ENCODE assay signal across 9 cellular contexts in the genomic region with DNA sequence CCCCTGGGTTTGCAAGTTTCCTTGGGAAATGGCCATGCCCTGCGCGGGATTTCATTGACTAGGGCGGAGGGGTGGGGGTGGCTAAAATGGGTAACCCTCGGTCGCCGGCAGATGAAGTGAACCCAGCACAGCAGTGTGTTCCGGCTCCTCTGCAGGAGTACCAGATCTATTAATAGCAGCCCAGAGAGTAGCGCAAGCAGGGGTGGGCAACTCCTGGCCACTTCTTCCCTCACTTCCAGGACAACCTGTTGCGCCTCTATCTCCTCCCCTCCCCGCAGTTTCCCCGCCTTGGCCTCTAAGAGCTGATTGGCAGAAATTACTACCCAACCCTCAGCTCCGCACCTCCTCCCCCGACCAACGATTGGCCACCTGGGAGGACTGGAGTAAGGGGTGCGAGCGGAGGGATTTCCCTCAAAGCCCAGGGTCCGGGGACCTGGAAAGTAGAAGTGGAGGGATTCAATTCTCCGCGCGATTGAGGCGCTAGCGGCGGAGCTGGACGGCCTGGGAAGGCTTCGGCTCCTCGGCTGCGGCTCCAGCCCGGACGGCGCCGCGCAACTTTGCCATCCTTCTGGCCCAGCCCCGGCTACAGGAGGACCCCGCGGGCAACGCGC. TPM values are rescaled to one million over a fixed set of nuclear protein-coding genes. Genes with fewer than 3 reads are reported as not detected.
A peak's percentile ranks its signal among the peaks of the same experiment; 100 is the strongest.
DNase-seq lines count a peak whose midpoint lies in the region; ATAC-seq, FAIRE-seq and TF ChIP-seq lines count a peak whose summit lies in the region.
"Had no signal": no experiment of that assay in that cellular context is flagged by ENCODE, and none has a peak within 500 bp of the region (broad histone marks: within the 10 kb centered on the region; RNA-seq: fewer than 3 reads in every experiment).

A gene with protein sequence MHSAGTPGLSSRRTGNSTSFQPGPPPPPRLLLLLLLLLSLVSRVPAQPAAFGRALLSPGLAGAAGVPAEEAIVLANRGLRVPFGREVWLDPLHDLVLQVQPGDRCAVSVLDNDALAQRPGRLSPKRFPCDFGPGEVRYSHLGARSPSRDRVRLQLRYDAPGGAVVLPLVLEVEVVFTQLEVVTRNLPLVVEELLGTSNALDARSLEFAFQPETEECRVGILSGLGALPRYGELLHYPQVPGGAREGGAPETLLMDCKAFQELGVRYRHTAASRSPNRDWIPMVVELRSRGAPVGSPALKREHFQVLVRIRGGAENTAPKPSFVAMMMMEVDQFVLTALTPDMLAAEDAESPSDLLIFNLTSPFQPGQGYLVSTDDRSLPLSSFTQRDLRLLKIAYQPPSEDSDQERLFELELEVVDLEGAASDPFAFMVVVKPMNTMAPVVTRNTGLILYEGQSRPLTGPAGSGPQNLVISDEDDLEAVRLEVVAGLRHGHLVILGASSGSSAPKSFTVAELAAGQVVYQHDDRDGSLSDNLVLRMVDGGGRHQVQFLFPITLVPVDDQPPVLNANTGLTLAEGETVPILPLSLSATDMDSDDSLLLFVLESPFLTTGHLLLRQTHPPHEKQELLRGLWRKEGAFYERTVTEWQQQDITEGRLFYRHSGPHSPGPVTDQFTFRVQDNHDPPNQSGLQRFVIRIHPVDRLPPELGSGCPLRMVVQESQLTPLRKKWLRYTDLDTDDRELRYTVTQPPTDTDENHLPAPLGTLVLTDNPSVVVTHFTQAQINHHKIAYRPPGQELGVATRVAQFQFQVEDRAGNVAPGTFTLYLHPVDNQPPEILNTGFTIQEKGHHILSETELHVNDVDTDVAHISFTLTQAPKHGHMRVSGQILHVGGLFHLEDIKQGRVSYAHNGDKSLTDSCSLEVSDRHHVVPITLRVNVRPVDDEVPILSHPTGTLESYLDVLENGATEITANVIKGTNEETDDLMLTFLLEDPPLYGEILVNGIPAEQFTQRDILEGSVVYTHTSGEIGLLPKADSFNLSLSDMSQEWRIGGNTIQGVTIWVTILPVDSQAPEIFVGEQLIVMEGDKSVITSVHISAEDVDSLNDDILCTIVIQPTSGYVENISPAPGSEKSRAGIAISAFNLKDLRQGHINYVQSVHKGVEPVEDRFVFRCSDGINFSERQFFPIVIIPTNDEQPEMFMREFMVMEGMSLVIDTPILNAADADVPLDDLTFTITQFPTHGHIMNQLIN (N-terminal part only) (plus strand): TSS at position 443 of the 611 bp plus-strand sequence. CDS start 268 bp downstream, outside the sequence.

- H3K4me2 ChIP-seq in A549, result peak within 1 kb of the TSS; percentile 46

- H3K4me1 ChIP-seq in A549 (no peaks in the 10 kb centered on the region), HUES48 (ENCODE audit: control insufficient read depth, insufficient read depth, low read length) (0 out of 2 replicates have a peak, but pooled peaks cover 9% of the 10 kb centered on the region), RWPE2 (ENCODE audit: insufficient read depth, poor library complexity, severe bottlenecking) (no peaks in the 10 kb centered on the region), gastroesophageal sphincter (peaks cover 0 to 26% (median 6%) of the 10 kb centered on the region in 3 donors)

- TF ChIP-seq CTCF in A549 (IDR thresholded peaks at IDR 0.05) (no peak), RWPE2 (IDR thresholded peaks at IDR 0.05; ENCODE audit: poor library complexity, severe bottlenecking) (no peak), gastroesophageal sphincter (IDR thresholded peaks at IDR 0.05) (no peak), GM10248 (IDR thresholded peaks at IDR 0.05; ENCODE audit: control extremely low read depth, extremely low read depth, low read depth, missing control alignments) (no peak)

- H3K4me3 ChIP-seq in A549, result peak within 1 kb of the TSS; percentile 24; the same call in 1 of the 3 replicates
- H3K4me3 ChIP-seq in HUES48 (ENCODE audit: low read depth, low read length), result peak within 1 kb of the TSS; percentile 73
- peak within 1 kb of the TSS; percentile 36 for H3K4me3 ChIP-seq in RWPE2 (ENCODE audit: severe bottlenecking)
- H3K4me3 ChIP-seq in gastroesophageal sphincter, result peak within 1 kb of the TSS; percentile 12 to 50

- no peak for FAIRE-seq in A549 (lab: Jason Lieb, UNC)

- no peak within 1 kb of the TSS for H3K27ac ChIP-seq in A549
- H3K27ac ChIP-seq in HUES48 (ENCODE audit: low read depth, low read length), result peak within 1 kb of the TSS; percentile 74
- no peak within 1 kb of the TSS for H3K27ac ChIP-seq in RWPE2 (ENCODE audit: poor library complexity, severe bottlenecking)
- H3K27ac ChIP-seq in gastroesophageal sphincter, result no peak within 1 kb of the TSS

- WGBS in A549 (ENCODE audit: missing lambda C conversion rate), result 0% methylated on average over 8 of the region's 37 CpGs
- WGBS in gastroesophageal sphincter (ENCODE audit: low coverage in 1 of 2), 2 donors, result 0% methylated on average over 1 to 4 of the region's 37 CpGs

- no peak for TF ChIP-seq EP300 in A549 (IDR thresholded peaks at IDR 0.05)
- TF ChIP-seq EP300 in gastroesophageal sphincter (IDR thresholded peaks at IDR 0.05), result no peak

- peak; percentile 54 to 84 for ATAC-seq in A549
- peak; percentile 71 for ATAC-seq in RWPE2 (ENCODE audit: low read depth)
- no peak for ATAC-seq in gastroesophageal sphincter
- ATAC-seq in HG03135 (IDR thresholded peaks at IDR 0.05; ENCODE audit: unreplicated experiment), result no peak

- H3K27me3 ChIP-seq in HUES48 (ENCODE audit: control insufficient read depth, insufficient read depth, low read length), result peaks cover 16% of the 10 kb centered on the region
- peaks cover 34% of the 10 kb centered on the region for H3K27me3 ChIP-seq in RWPE2 (ENCODE audit: insufficient read depth, poor library complexity, severe bottlenecking)
- peaks cover 57% of the 10 kb centered on the region for H3K27me3 ChIP-seq in gastroesophageal sphincter

- CTCF ChIA-PET in A549 (lab: Yijun Ruan, JAX) (interaction anchor here (0.7 kb wide), 1 partner anchor 10 kb away, joined by 3 read pairs; no protein-coding TSS in a partner anchor), GM10248 (lab: Yijun Ruan, JAX) (interaction anchor here (1.1 to 2.0 kb wide), 6 partner anchors 9 to 229 kb away, joined by 3 to 12 read pairs (median 4); no protein-coding TSS in a partner anchor)

- DNase-seq in A549 (ENCODE audit: low read depth in 1 of 2, low spot score in 1 of 2) (peak; percentile 3 to 23), RWPE2 (ENCODE audit: low spot score) (peak; percentile 48), occipital lobe (lab: John Stamatoyannopoulos, UW) (peak; percentile 16), GM10248 (ENCODE audit: extremely low spot score) (no peak), GM19238 (ENCODE audit: insufficient read length, low spot score) (no peak)
- DNase-seq: activated B cell treated with CpG ODN at 0.5 μM for 24 hours had no signal

- H3K9me3 ChIP-seq in A549 (no peaks in the 10 kb centered on the region), HUES48 (ENCODE audit: control insufficient read depth, insufficient read depth, low read length) (no peaks in the 10 kb centered on the region), RWPE2 (ENCODE audit: severe bottlenecking) (no peaks in the 10 kb centered on the region), gastroesophageal sphincter (no peaks in the 10 kb centered on the region)

- POLR2A ChIA-PET in A549 (lab: Yijun Ruan, JAX) (no interaction called here), GM10248 (lab: Yijun Ruan, JAX) (no interaction called here)

- TF ChIP-seq POLR2A in A549 (IDR thresholded peaks at IDR 0.05; ENCODE audit: low read length) (no peak), gastroesophageal sphincter (IDR thresholded peaks at IDR 0.05) (no peak)

- peak within 1 kb of the TSS; percentile 48; the same call in 1 of the 2 replicates for H3K9ac ChIP-seq in HUES48 (ENCODE audit: low read depth, low read length)

- TF ChIP-seq RAD21 in A549 (conservative IDR thresholded peaks at IDR 0.05 in 1 of 2, IDR thresholded peaks at IDR 0.05 in 1 of 2), result no peak

- H3K36me3 ChIP-seq in HUES48 (ENCODE audit: control insufficient read depth, insufficient read depth, low read length), result peaks cover 11% of the 10 kb centered on the region; the same call in 1 of the 2 replicates
- no peaks in the 10 kb centered on the region for H3K36me3 ChIP-seq in RWPE2 (ENCODE audit: low read depth)
- H3K36me3 ChIP-seq in gastroesophageal sphincter, result no peaks in the 10 kb centered on the region

TF ChIP-seq in A549, 52 proteins besides CTCF, POLR2A, EP300 and RAD21 (continues in another document):
- TF ChIP-seq FOSB (CRISPR knock-in tag; IDR thresholded peaks at IDR 0.05) (no peak), JUN (IDR thresholded peaks at IDR 0.05) (no peak), MYC (IDR thresholded peaks at IDR 0.05; ENCODE audit: borderline replicate concordance, low read length) (no peak), NFE2L2 (conservative IDR thresholded peaks at IDR 0.05; ENCODE audit: low read length) (no peak), CHD2 (IDR thresholded peaks at IDR 0.05; ENCODE audit: low read length, partially characterized antibody) (no peak), ESRRA (IDR thresholded peaks at IDR 0.05; ENCODE audit: borderline replicate concordance, low read length) (no peak), MAFK (IDR thresholded peaks at IDR 0.05; ENCODE audit: partially characterized antibody) (no peak), CBX2 (IDR thresholded peaks at IDR 0.05; ENCODE audit: borderline replicate concordance, low read depth) (no peak), RFX5 (IDR thresholded peaks at IDR 0.05) (no peak), FOSL2 (IDR thresholded peaks at IDR 0.05) (no peak), FOSL2 (CRISPR knock-in tag; IDR thresholded peaks at IDR 0.05) (no peak)
- TF ChIP-seq, protein P1, sequence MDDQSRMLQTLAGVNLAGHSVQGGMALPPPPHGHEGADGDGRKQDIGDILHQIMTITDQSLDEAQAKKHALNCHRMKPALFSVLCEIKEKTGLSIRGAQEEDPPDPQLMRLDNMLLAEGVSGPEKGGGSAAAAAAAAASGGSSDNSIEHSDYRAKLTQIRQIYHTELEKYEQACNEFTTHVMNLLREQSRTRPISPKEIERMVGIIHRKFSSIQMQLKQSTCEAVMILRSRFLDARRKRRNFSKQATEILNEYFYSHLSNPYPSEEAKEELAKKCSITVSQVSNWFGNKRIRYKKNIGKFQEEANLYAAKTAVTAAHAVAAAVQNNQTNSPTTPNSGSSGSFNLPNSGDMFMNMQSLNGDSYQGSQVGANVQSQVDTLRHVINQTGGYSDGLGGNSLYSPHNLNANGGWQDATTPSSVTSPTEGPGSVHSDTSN (IDR thresholded peaks at IDR 0.05), result no peak
- TF ChIP-seq, protein P2, sequence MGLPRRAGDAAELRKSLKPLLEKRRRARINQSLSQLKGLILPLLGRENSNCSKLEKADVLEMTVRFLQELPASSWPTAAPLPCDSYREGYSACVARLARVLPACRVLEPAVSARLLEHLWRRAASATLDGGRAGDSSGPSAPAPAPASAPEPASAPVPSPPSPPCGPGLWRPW (IDR thresholded peaks at IDR 0.05), result no peak

RNA-seq across cellular contexts. Expression of the gene that starts here (rescaled TPM):
- polyA plus RNA-seq in A549 (2011; rRNA removed) (not detected in 2 replicates), A549 (2017; fragmentation: RNase III; extraction: RNeasy Plus Mini Kit Qiagen cat#74134 plus additional on column Dnase treatment) (not detected in 3 replicates)
- not detected in 2 replicates for polyA plus RNA-seq in A549 (2012; cell fraction: cytosol; rRNA removed)
- polyA plus RNA-seq in A549 (2012; cell fraction: nucleus; rRNA removed), result under 0.01 TPM in 1 of 2 replicates, not detected in the other
- polyA minus RNA-seq in A549 (2011; rRNA and poly(A)+ RNA removed), result under 0.01 TPM in 1 of 2 replicates, not detected in the other
- total RNA-seq in gastroesophageal sphincter (under 1 TPM in 3 of 4 donors, not detected in 1; 0.19 to 0.40 (median 0.27) TPM), occipital lobe (2.7 TPM)
- total RNA-seq: activated B cell treated with CpG ODN at 0.5 μM for 24 hours had no signal

Comparison
In these comparisons a context has a peak if more than half of its experiments do, and no peak if none do; other contexts are left out.
1. Peak in DNase-seq, ATAC-seq, H3K4me3 ChIP-seq and H3K4me2 ChIP-seq in A549; RNA of the gene not detected or under 1 TPM.
2. DNase-seq: peak in RWPE2 (single experiment) and occipital lobe (single experiment); none in GM10248 (single experiment) and GM19238 (single experiment).
3. Peak in every context shown above with its lines, with median percentiles within 50 percentile points of each other: H3K4me3 ChIP-seq.